Comparison of ENCODE assay signal across 1 cellular context in genomic region chr17:68517629-68518028, GRCh38.
A peak's percentile ranks its signal among the peaks of the same experiment; 100 is the strongest.
TF ChIP-seq lines count a peak whose summit lies in the region.

No MANE protein-coding gene starts in this region.

TF ChIP-seq in A549, 52 proteins besides CTCF, POLR2A, EP300 and RAD21 (continued from another document):
- TF ChIP-seq, protein P1, sequence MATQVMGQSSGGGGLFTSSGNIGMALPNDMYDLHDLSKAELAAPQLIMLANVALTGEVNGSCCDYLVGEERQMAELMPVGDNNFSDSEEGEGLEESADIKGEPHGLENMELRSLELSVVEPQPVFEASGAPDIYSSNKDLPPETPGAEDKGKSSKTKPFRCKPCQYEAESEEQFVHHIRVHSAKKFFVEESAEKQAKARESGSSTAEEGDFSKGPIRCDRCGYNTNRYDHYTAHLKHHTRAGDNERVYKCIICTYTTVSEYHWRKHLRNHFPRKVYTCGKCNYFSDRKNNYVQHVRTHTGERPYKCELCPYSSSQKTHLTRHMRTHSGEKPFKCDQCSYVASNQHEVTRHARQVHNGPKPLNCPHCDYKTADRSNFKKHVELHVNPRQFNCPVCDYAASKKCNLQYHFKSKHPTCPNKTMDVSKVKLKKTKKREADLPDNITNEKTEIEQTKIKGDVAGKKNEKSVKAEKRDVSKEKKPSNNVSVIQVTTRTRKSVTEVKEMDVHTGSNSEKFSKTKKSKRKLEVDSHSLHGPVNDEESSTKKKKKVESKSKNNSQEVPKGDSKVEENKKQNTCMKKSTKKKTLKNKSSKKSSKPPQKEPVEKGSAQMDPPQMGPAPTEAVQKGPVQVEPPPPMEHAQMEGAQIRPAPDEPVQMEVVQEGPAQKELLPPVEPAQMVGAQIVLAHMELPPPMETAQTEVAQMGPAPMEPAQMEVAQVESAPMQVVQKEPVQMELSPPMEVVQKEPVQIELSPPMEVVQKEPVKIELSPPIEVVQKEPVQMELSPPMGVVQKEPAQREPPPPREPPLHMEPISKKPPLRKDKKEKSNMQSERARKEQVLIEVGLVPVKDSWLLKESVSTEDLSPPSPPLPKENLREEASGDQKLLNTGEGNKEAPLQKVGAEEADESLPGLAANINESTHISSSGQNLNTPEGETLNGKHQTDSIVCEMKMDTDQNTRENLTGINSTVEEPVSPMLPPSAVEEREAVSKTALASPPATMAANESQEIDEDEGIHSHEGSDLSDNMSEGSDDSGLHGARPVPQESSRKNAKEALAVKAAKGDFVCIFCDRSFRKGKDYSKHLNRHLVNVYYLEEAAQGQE (IDR thresholded peaks at IDR 0.05), result 0 out of 2 replicates have a peak, but pooled peaks have one; percentile 19
